22 cellular contexts compared by ENCODE assay signal in the genomic region with DNA sequence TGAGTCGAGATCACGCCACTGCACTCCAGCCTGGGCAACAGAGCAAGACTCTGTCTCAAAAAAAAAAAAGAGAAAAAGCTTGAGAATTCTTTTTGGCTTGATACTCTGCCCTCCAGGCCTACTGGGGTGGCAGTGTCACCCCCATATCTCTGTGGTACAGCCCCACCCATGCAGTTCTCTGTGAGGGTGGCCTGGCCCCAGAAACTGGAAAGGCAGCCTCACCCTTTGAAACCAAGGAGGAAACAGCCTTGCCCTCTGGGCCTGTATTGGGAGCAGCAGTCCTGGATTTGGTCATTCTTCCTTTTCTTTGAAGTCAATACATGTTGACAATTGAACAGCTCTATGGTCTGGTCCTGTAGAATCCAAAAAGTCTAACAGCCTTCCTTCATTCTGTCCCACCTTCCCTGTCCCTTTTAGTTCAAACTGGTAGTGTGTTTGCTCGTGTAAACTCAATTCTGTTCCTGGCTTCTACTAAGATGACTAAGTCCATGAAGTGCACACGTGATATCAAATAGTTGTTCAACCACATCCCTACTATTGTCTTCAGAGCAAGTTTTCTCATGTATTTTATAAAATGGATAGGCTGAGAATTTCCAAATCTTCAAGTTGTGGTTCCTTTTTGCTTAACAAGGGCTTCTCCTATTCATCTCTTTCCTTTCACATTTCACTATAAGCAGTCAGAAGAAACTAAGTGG. TPM values are rescaled to one million over a fixed set of nuclear protein-coding genes. Genes with fewer than 3 reads are reported as not detected.
DNase-seq lines count a peak whose midpoint lies in the region; ATAC-seq, FAIRE-seq and TF ChIP-seq lines count a peak whose summit lies in the region.
"Had no signal": no experiment of that assay in that cellular context is flagged by ENCODE, and none has a peak within 500 bp of the region (broad histone marks: within the 10 kb centered on the region; RNA-seq: fewer than 3 reads in every experiment).

No MANE protein-coding gene starts in this region.

- H3K9ac ChIP-seq in HCT116 (ENCODE audit: low read length) = no peak overlapping the region

- RAD21 ChIA-PET in HCT116 (lab: Charles Lee; ENCODE audit: low non-redundant PET in 1 of 2, low total read pairs in 2 of 2, uncharacterized antibody in 2 of 2, unreplicated experiment in 2 of 2) = interaction anchor here in 1 of 2 experiments (0.7 kb wide), 1 partner anchor 42 kb away, joined by 3 read pairs; no protein-coding TSS in a partner anchor

- no peak for FAIRE-seq in D721Med (lab: Jason Lieb, UNC)
- FAIRE-seq: pancreas had no signal

- H3K79me2 ChIP-seq in HCT116 (ENCODE audit: insufficient read depth, low read length) = peaks cover 5% of the 10 kb centered on the region; the same call in 1 of the 2 replicates

- POLR2A ChIA-PET in HCT116 (lab: Charles Lee) = no interaction called here
- POLR2A ChIA-PET in activated CD4-positive, alpha-beta memory T cell treated with anti-CD3 and anti-CD28 coated beads, Interleukin-2, amount 10 ng/mL, durations not matched to agents 7 days and 5 days (lab: Charles Lee) = interaction anchor here (0.9 to 6.3 kb wide), 3 partner anchors 10 to 14 kb away, joined by 3 to 46 read pairs (median 4); a partner anchor contains a TSS

- H3K9me3 Mint-ChIP-seq in CD4-positive, CD25-positive, alpha-beta regulatory T cell = no peaks in the 10 kb centered on the region
- H3K9me3 Mint-ChIP-seq in activated CD4-positive, alpha-beta memory T cell treated with anti-CD3 and anti-CD28 coated beads, Interleukin-2, amount 10 ng/mL, durations not matched to agents 7 days and 5 days = no peaks in the 10 kb centered on the region

- no peak for TF ChIP-seq POLR2A in HCT116 (IDR thresholded peaks at IDR 0.05; ENCODE audit: borderline replicate concordance, extremely low read depth, insufficient read depth, insufficient read length)

- H3K27me3 ChIP-seq in CD4-positive, CD25-positive, alpha-beta regulatory T cell (ENCODE audit: control insufficient read depth, insufficient read depth, low read length) = no peaks in the 10 kb centered on the region
- no peaks in the 10 kb centered on the region for H3K27me3 ChIP-seq in HCT116 (ENCODE audit: insufficient read depth, low read length)
- H3K27me3 ChIP-seq: pancreas had no signal

- DNase-seq in CD4-positive, CD25-positive, alpha-beta regulatory T cell = no peak
- DNase-seq in HCT116 (ENCODE audit: low read depth, low spot score) (no peak), D721Med (ENCODE audit: insufficient read length, low spot score) (no peak), sciatic nerve (ENCODE audit: low spot score) (no peak), glomerular visceral epithelial cell (ENCODE audit: extremely low spot score) (no peak), NCI-H2171 treated with DMSO at 0.1 percent for 48 hours (lab: John Stamatoyannopoulos, UW) (no peak)
- DNase-seq in activated CD4-positive, alpha-beta memory T cell treated with anti-CD3 and anti-CD28 coated beads, Interleukin-2, amount 10 ng/mL, durations not matched to agents 7 days and 5 days = no peak
- DNase-seq: activated CD4-positive, alpha-beta T cell treated with anti-CD3 and anti-CD28 coated beads for 1 hour; central memory CD4-positive, alpha-beta T cell; DMS 273 treated with DMSO at 0.1 percent for 48 hours; effector CD8-positive, alpha-beta T cell; hippocampal formation; kidney glomerular epithelial cell; mesenchymal stem cell; naive thymus-derived CD4-positive, alpha-beta T cell; NCI-H1417 treated with DMSO at 0.1 percent for 48 hours; NCI-H69; pancreas; stimulated activated CD4-positive, alpha-beta T cell treated with anti-CD3 and anti-CD28 coated beads, Interleukin-2, amount 100 ng/mL, for 48 hours; T-helper 9 cell had no signal

- intact Hi-C loops in HCT116 (cut with micrococcal nuclease) (no loop called here), sciatic nerve (cut with DNase I) (no loop called here)

- H2AFZ ChIP-seq in HCT116 (ENCODE audit: low read depth, low read length, poor library complexity, severe bottlenecking) = no peak overlapping the region

- TSS peak; percentile 6 for BruUV-seq in HCT116 (replicated peaks; lab: Mats Ljungman, UMichigan)

- no peak overlapping the region for H3K4me2 ChIP-seq in HCT116 (ENCODE audit: low read length)

- peak overlapping the region in 2 of 3 donors; percentile 22 to 44 for H3K27ac Mint-ChIP-seq in CD4-positive, CD25-positive, alpha-beta regulatory T cell
- H3K27ac Mint-ChIP-seq in activated CD4-positive, alpha-beta memory T cell treated with anti-CD3 and anti-CD28 coated beads, Interleukin-2, amount 10 ng/mL, durations not matched to agents 7 days and 5 days = peak overlapping the region; percentile 5

- no peaks in the 10 kb centered on the region for H3K4me1 ChIP-seq in CD4-positive, CD25-positive, alpha-beta regulatory T cell (ENCODE audit: control insufficient read depth, insufficient read depth, low read length, poor library complexity, severe bottlenecking)
- no peaks in the 10 kb centered on the region for H3K4me1 ChIP-seq in HCT116 (ENCODE audit: control insufficient read depth in 1 of 2, insufficient read depth in 2 of 2, low read length in 2 of 2)
- H3K4me1 ChIP-seq: pancreas had no signal

- no peak overlapping the region for H3K4me3 ChIP-seq in CD4-positive, CD25-positive, alpha-beta regulatory T cell (ENCODE audit: low read depth, low read length)
- H3K4me3 ChIP-seq in HCT116 (replicated peaks in 1 of 2; ENCODE audit: low read depth in 1 of 2, low read length in 2 of 2) = no peak overlapping the region
- H3K4me3 ChIP-seq: pancreas, SK-N-MC had no signal

- peaks cover under 1 to 20% (median 10%) of the 10 kb centered on the region in 4 donors for H3K4me1 Mint-ChIP-seq in CD4-positive, CD25-positive, alpha-beta regulatory T cell
- H3K4me1 Mint-ChIP-seq in activated CD4-positive, alpha-beta memory T cell treated with anti-CD3 and anti-CD28 coated beads, Interleukin-2, amount 10 ng/mL, durations not matched to agents 7 days and 5 days = peaks cover 14% of the 10 kb centered on the region

- TF ChIP-seq RAD21 in HCT116 (IDR thresholded peaks at IDR 0.05; ENCODE audit: low read depth) = no peak

- CTCF ChIA-PET in HCT116 (lab: Charles Lee) = no interaction called here
- CTCF ChIA-PET in activated CD4-positive, alpha-beta memory T cell treated with anti-CD3 and anti-CD28 coated beads, Interleukin-2, amount 10 ng/mL, durations not matched to agents 7 days and 5 days (lab: Charles Lee) = interaction anchor here (0.6 to 1.0 kb wide), 3 partner anchors 12 to 110 kb away, joined by 3 to 5 read pairs (median 3); no protein-coding TSS in a partner anchor

- H3K36me3 Mint-ChIP-seq in CD4-positive, CD25-positive, alpha-beta regulatory T cell = peaks cover 38% of the 10 kb centered on the region
- peaks cover 34% of the 10 kb centered on the region for H3K36me3 Mint-ChIP-seq in activated CD4-positive, alpha-beta memory T cell treated with anti-CD3 and anti-CD28 coated beads, Interleukin-2, amount 10 ng/mL, durations not matched to agents 7 days and 5 days (ENCODE audit: low read depth)

- no peaks in the 10 kb centered on the region for H3K9me3 ChIP-seq in CD4-positive, CD25-positive, alpha-beta regulatory T cell (ENCODE audit: control insufficient read depth in 2 of 2, low read length in 2 of 2)
- no peaks in the 10 kb centered on the region for H3K9me3 ChIP-seq in HCT116 (ENCODE audit: control insufficient read depth in 1 of 2, insufficient read depth in 1 of 2, low read depth in 1 of 2, low read length in 2 of 2)
- H3K9me3 ChIP-seq: pancreas had no signal

- TF ChIP-seq CTCF in HCT116 (IDR thresholded peaks at IDR 0.05 in 2 of 3, conservative IDR thresholded peaks at IDR 0.05 in 1 of 3; ENCODE audit: borderline replicate concordance in 1 of 3, insufficient read depth in 1 of 3, low read depth in 2 of 3, low read length in 2 of 3) = no peak
- TF ChIP-seq CTCF in D721Med (IDR thresholded peaks at IDR 0.05; ENCODE audit: insufficient read depth, missing control alignments) = no peak

- peaks cover 49% of the 10 kb centered on the region for H3K36me3 ChIP-seq in CD4-positive, CD25-positive, alpha-beta regulatory T cell (ENCODE audit: control insufficient read depth, insufficient read depth, low read length)
- H3K36me3 ChIP-seq in HCT116 (ENCODE audit: control insufficient read depth in 1 of 2, insufficient read depth in 2 of 2, low read length in 2 of 2) = peaks cover 16 to 18% of the 10 kb centered on the region in 2 experiments; a peak in 3 of 4 replicates

- H3K4me3 Mint-ChIP-seq in CD4-positive, CD25-positive, alpha-beta regulatory T cell = no peak overlapping the region
- no peak overlapping the region for H3K4me3 Mint-ChIP-seq in activated CD4-positive, alpha-beta memory T cell treated with anti-CD3 and anti-CD28 coated beads, Interleukin-2, amount 10 ng/mL, durations not matched to agents 7 days and 5 days
- H3K4me3 Mint-ChIP-seq: naive thymus-derived CD4-positive, alpha-beta T cell had no signal

- no peaks in the 10 kb centered on the region for H3K27me3 Mint-ChIP-seq in CD4-positive, CD25-positive, alpha-beta regulatory T cell
- no peaks in the 10 kb centered on the region for H3K27me3 Mint-ChIP-seq in activated CD4-positive, alpha-beta memory T cell treated with anti-CD3 and anti-CD28 coated beads, Interleukin-2, amount 10 ng/mL, durations not matched to agents 7 days and 5 days
- H3K27me3 Mint-ChIP-seq: naive thymus-derived CD4-positive, alpha-beta T cell had no signal

- no peaks in the 10 kb centered on the region for H4K20me1 ChIP-seq in HCT116 (ENCODE audit: insufficient read depth)

- no peak overlapping the region for H3K27ac ChIP-seq in CD4-positive, CD25-positive, alpha-beta regulatory T cell (ENCODE audit: insufficient read depth, low read length, poor library complexity, severe bottlenecking)
- H3K27ac ChIP-seq in HCT116 (ENCODE audit: low read depth, low read length) = no peak overlapping the region
- H3K27ac ChIP-seq: pancreas, SK-N-MC had no signal

- no peaks in the 10 kb centered on the region for H3K9me2 ChIP-seq in HCT116 (ENCODE audit: insufficient read depth)

- no peak for ATAC-seq in CD4-positive, CD25-positive, alpha-beta regulatory T cell (ENCODE audit: low read depth in 2 of 2)
- ATAC-seq in HCT116 = no peak
- peak; percentile 97 for ATAC-seq in esophagus mucosa
- ATAC-seq in sciatic nerve = no peak
- ATAC-seq: naive thymus-derived CD4-positive, alpha-beta T cell; pancreas had no signal

RNA-seq across cellular contexts. Expression of a gene that starts 13.2 kb away (rescaled TPM):
- 36.8 TPM for total RNA-seq in CD4-positive, CD25-positive, alpha-beta regulatory T cell
- polyA plus RNA-seq in CD4-positive, CD25-positive, alpha-beta regulatory T cell = 10 to 100 TPM in 3 of 4 donors, 1 to 10 TPM in 1; 7.7 to 15.4 (median 14.0) TPM
- total RNA-seq in HCT116 (2021; ENCODE audit: unreplicated experiment) (19.9 TPM), esophagus mucosa (13.1 TPM), sciatic nerve (29.7 TPM)
- 6.2 and 7.8 TPM in 2 replicates for polyA plus RNA-seq in HCT116 (2012)
- 10 to 100 TPM; 13.7 to 14.0 TPM for total RNA-seq in activated CD4-positive, alpha-beta memory T cell treated with anti-CD3 and anti-CD28 coated beads, Interleukin-2, amount 10 ng/mL, durations not matched to agents 7 days and 5 days

RNA-seq across cellular contexts. Expression of a gene that starts 13.9 kb away (rescaled TPM):
- total RNA-seq in CD4-positive, CD25-positive, alpha-beta regulatory T cell = 244 TPM
- polyA plus RNA-seq in CD4-positive, CD25-positive, alpha-beta regulatory T cell = 100 to 1,000 TPM; 248 to 281 (median 260) TPM
- total RNA-seq in HCT116 (2021; ENCODE audit: unreplicated experiment) (148 TPM), esophagus mucosa (142 TPM), sciatic nerve (108 TPM)
- 69.9 and 84.1 TPM in 2 replicates for polyA plus RNA-seq in HCT116 (2012)
- total RNA-seq in activated CD4-positive, alpha-beta memory T cell treated with anti-CD3 and anti-CD28 coated beads, Interleukin-2, amount 10 ng/mL, durations not matched to agents 7 days and 5 days = 100 to 1,000 TPM; 340 to 342 TPM
